Comparison of ENCODE assay signal across 21 cellular contexts in the genomic region with DNA sequence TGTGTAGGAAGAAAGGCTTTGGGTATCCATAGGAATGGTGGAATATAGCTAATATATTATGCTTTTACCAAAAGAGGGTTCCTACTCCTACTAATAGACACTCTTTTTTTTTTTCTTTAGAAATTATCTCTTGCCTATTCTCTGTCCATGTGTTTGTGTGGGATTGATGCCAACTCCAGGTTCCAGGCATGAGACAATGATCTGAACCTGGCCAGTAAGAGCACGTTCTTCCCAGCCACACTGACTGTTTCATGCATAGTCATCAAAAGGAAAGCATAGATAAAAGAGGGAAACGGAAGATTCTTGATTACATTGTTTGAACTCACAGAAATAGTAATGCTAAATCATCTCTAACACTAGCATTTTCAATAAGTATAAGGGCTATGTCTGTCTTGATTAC.
"Had no signal": no experiment of that assay in that cellular context is flagged by ENCODE, and none has a peak within 500 bp of the region (broad histone marks: within the 10 kb centered on the region; RNA-seq: fewer than 3 reads in every experiment).

No MANE protein-coding gene starts in this region.

- DNase-seq: activated CD4-positive, alpha-beta memory T cell treated with anti-CD3 and anti-CD28 coated beads, Interleukin-2, amount 10 ng/mL, durations not matched to agents 7 days and 5 days; activated CD4-positive, alpha-beta T cell treated with anti-CD3 and anti-CD28 coated beads for 4 hours; activated naive CD4-positive, alpha-beta T cell treated with anti-CD3 and anti-CD28 coated beads, Interleukin-2, amount 10 ng/mL, durations not matched to agents 7 days and 5 days; activated T-cell treated with anti-CD3 and anti-CD28 coated beads, Interleukin-2, amount 50 U/mL, for 24 hours; central memory CD4-positive, alpha-beta T cell; cortex of kidney; effector CD8-positive, alpha-beta T cell; foreskin melanocyte; heart left ventricle; left cardiac atrium; lower lobe of right lung; ovary; right lobe of liver; stimulated activated CD4-positive, alpha-beta T cell treated with anti-CD3 and anti-CD28 coated beads, Interleukin-4, amount 100 ng/mL, for 4 hours; stimulated activated CD8-positive, alpha-beta memory T cell treated with anti-CD3 and anti-CD28 coated beads, Interleukin-4, amount 100 ng/mL, for 48 hours; stimulated activated naive CD4-positive, alpha-beta T cell treated with Interleukin-2 at 50 U/mL for 16 hours; T1000; transverse colon had no signal

- H3K4me2 ChIP-seq: smooth muscle cell had no signal

- H3K27me3 ChIP-seq: heart left ventricle, ovary, right lobe of liver, transverse colon, vagina had no signal

- H3K36me3 ChIP-seq: heart left ventricle, lower lobe of right lung, ovary, right lobe of liver, transverse colon, vagina had no signal

- H3K9me3 ChIP-seq: lower lobe of right lung, ovary, right lobe of liver, transverse colon, vagina had no signal

- H3K27ac ChIP-seq: heart left ventricle, lower lobe of right lung, ovary, right lobe of liver, transverse colon, vagina had no signal

- ATAC-seq: heart left ventricle, left cardiac atrium, lower lobe of right lung, right lobe of liver, WTC11 had no signal

- H3K4me3 ChIP-seq: heart left ventricle, lower lobe of right lung, ovary, right lobe of liver, smooth muscle cell, transverse colon, vagina had no signal

- H3K4me1 ChIP-seq: heart left ventricle, lower lobe of right lung, right lobe of liver, transverse colon, vagina had no signal
